Comparison of ENCODE assay signal across 8 cellular contexts in the genomic region with DNA sequence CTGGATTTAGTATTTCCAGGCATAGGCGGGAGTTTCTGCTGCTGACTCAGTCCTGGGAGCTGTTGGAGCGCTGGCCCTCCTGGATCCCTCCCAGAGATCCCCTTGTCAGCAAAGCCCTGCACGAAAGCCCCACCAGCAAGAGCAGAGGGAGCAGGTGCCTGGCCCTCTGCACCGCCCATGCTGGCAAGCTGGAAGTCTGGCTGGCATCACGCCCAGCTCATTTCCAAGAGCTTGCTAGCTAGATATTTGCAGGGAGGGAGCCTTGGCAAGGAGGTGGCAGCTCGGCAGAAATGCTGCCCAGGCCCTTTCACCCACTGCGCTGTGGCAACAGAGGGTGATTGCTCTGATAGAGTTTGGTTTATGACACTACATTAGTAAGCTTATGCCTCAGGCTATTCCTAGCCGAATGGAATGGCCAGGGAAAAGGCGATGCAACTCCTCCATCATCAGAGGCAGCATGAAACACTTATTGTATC.
DNase-seq lines count a peak whose midpoint lies in the region; ATAC-seq and TF ChIP-seq lines count a peak whose summit lies in the region.

No MANE protein-coding gene starts in this region.

- H3K4me3 ChIP-seq in sigmoid colon: no peak overlapping the region
- H3K4me3 ChIP-seq in MM.1S (ENCODE audit: low read length): no peak overlapping the region

- WGBS in sigmoid colon, 2 donors: 15 to 48% methylated on average over 9 of the region's 9 CpGs

- no peaks in the 10 kb centered on the region for H4K20me1 ChIP-seq in MM.1S (ENCODE audit: insufficient read depth, low read length)

- TF ChIP-seq POLR2A in sigmoid colon (IDR thresholded peaks at IDR 0.05): no peak

- intact Hi-C loops in cardiac septum (cut with DNase I) (no loop called here), sigmoid colon (cut with DNase I) (loop anchor here (2.0 kb wide), 1 partner anchor 38 kb away; no protein-coding TSS in a partner anchor)

- H3K27ac ChIP-seq in sigmoid colon (peak overlapping the region; percentile 64 to 76 (median 68)), MM.1S (ENCODE audit: low read length) (no peak overlapping the region)

- no peaks in the 10 kb centered on the region; the same call in 1 of the 2 replicates for H3K27me3 Mint-ChIP-seq in HFFc6 (ENCODE audit: insufficient read depth)
- H3K27me3 Mint-ChIP-seq in effector memory CD8-positive, alpha-beta T cell: peaks cover 4 to 33% of the 10 kb centered on the region in 2 donors

- no peaks in the 10 kb centered on the region for H3K9me3 Mint-ChIP-seq in HFFc6
- H3K9me3 Mint-ChIP-seq in effector memory CD8-positive, alpha-beta T cell: peaks cover 0 to 2% of the 10 kb centered on the region in 2 donors

- ATAC-seq in effector memory CD8-positive, alpha-beta T cell (replicated peaks): no peak
- no peak for ATAC-seq in HG03520 (IDR thresholded peaks at IDR 0.05; ENCODE audit: unreplicated experiment)

- H3K9me3 ChIP-seq in sigmoid colon (no peaks in the 10 kb centered on the region), MM.1S (replicated peaks; ENCODE audit: insufficient read depth, low read length) (no peaks in the 10 kb centered on the region)

- peak; percentile 16 for DNase-seq in HFFc6
- peak; percentile 61 to 74 for DNase-seq in SHP77 (lab: John Stamatoyannopoulos, UW)
- peak; percentile 90 for DNase-seq in cardiac septum (ENCODE audit: low spot score)
- peak; percentile 97 for DNase-seq in sigmoid colon
- DNase-seq in MM.1S: no peak
- no peak for DNase-seq in effector memory CD8-positive, alpha-beta T cell
- no peak for DNase-seq in activated T-cell treated with anti-CD3 and anti-CD28 coated beads, Interleukin-2, amount 50 U/mL, for 48 hours

- no peak for TF ChIP-seq EP300 in sigmoid colon (IDR thresholded peaks at IDR 0.05)

- H3K4me1 ChIP-seq in sigmoid colon (peaks cover 0 to 21% (median 17%) of the 10 kb centered on the region in 4 donors), MM.1S (ENCODE audit: low read length) (no peaks in the 10 kb centered on the region)

- no peaks in the 10 kb centered on the region for H3K4me1 Mint-ChIP-seq in HFFc6 (ENCODE audit: low read depth)
- no peaks in the 10 kb centered on the region for H3K4me1 Mint-ChIP-seq in effector memory CD8-positive, alpha-beta T cell (ENCODE audit: low read depth in 2 of 2)

- H3K79me2 ChIP-seq in MM.1S (ENCODE audit: low read length): no peaks in the 10 kb centered on the region

- H2AFZ ChIP-seq in MM.1S (ENCODE audit: low read length): no peak overlapping the region

- no peak overlapping the region for H3K4me2 ChIP-seq in MM.1S (ENCODE audit: low read depth, low read length)

- H3K36me3 ChIP-seq in sigmoid colon (no peaks in the 10 kb centered on the region), MM.1S (replicated peaks; ENCODE audit: insufficient read depth, low read length) (no peaks in the 10 kb centered on the region)

- H3K36me3 Mint-ChIP-seq in HFFc6 (ENCODE audit: low read depth): no peaks in the 10 kb centered on the region
- H3K36me3 Mint-ChIP-seq in effector memory CD8-positive, alpha-beta T cell (ENCODE audit: insufficient read depth): no peaks in the 10 kb centered on the region

- H3K27me3 ChIP-seq in sigmoid colon (no peaks in the 10 kb centered on the region), MM.1S (replicated peaks; ENCODE audit: insufficient read depth, low read length) (no peaks in the 10 kb centered on the region)

- H3K27ac Mint-ChIP-seq in HFFc6: no peak overlapping the region
- H3K27ac Mint-ChIP-seq in effector memory CD8-positive, alpha-beta T cell: no peak overlapping the region

- no peak overlapping the region for H3K4me3 Mint-ChIP-seq in HFFc6
- no peak overlapping the region for H3K4me3 Mint-ChIP-seq in effector memory CD8-positive, alpha-beta T cell

- H3K9ac ChIP-seq in MM.1S (ENCODE audit: low read length): no peak overlapping the region

- H3F3A ChIP-seq in MM.1S (ENCODE audit: insufficient read depth, low read length): no peaks in the 10 kb centered on the region

- H3K9me2 ChIP-seq in MM.1S (replicated peaks; ENCODE audit: insufficient read depth, low read length): no peaks in the 10 kb centered on the region

- TF ChIP-seq CTCF in HFFc6 (IDR thresholded peaks at IDR 0.05): no peak
- no peak for TF ChIP-seq CTCF in sigmoid colon (IDR thresholded peaks at IDR 0.05)
- TF ChIP-seq CTCF in MM.1S (IDR thresholded peaks at IDR 0.05; ENCODE audit: low read length): no peak

Comparison
In these comparisons a context has a peak if more than half of its experiments do, and no peak if none do; other contexts are left out.
1. DNase-seq: peak in HFFc6 (single experiment), SHP77 (2 of 2), cardiac septum (single experiment) and sigmoid colon (single experiment); none in MM.1S (single experiment), effector memory CD8-positive, alpha-beta T cell (0 of 3) and activated T-cell treated with anti-CD3 and anti-CD28 coated beads, Interleukin-2, amount 50 U/mL, for 48 hours (0 of 2).